Comparison of ENCODE assay signal across 14 cellular contexts in genomic region chr18:62287753-62288668, GRCh38. TPM values are rescaled to one million over a fixed set of nuclear protein-coding genes. Genes with fewer than 3 reads are reported as not detected.
DNase-seq lines count a peak whose midpoint lies in the region; ATAC-seq, FAIRE-seq and TF ChIP-seq lines count a peak whose summit lies in the region.
"Had no signal": no experiment of that assay in that cellular context is flagged by ENCODE, and none has a peak within 500 bp of the region (broad histone marks: within the 10 kb centered on the region; RNA-seq: fewer than 3 reads in every experiment).

No MANE protein-coding gene starts in this region.

- no peaks in the 10 kb centered on the region for H3K27me3 ChIP-seq in astrocyte (ENCODE audit: insufficient read depth, low read length)
- H3K27me3 ChIP-seq: BE2C had no signal

- no peak for TF ChIP-seq CTCF in astrocyte (IDR thresholded peaks at IDR 0.05; ENCODE audit: insufficient read depth, low read depth, low read length)

- H3K27me3 Mint-ChIP-seq in astrocyte (ENCODE audit: low read depth, unreplicated experiment), result no peaks in the 10 kb centered on the region

- ATAC-seq in GM21367 (IDR thresholded peaks at IDR 0.05; ENCODE audit: unreplicated experiment) (peak; percentile 35), HG03175 (IDR thresholded peaks at IDR 0.05; ENCODE audit: unreplicated experiment) (peak; percentile 53), GM19455 (IDR thresholded peaks at IDR 0.05; ENCODE audit: unreplicated experiment) (no peak)

- no peaks in the 10 kb centered on the region for H3K79me2 ChIP-seq in astrocyte (ENCODE audit: insufficient read depth, low read length)
- H3K79me2 ChIP-seq: parathyroid adenoma had no signal

- H3K9me3 ChIP-seq in astrocyte (ENCODE audit: insufficient read depth, low read depth, low read length), result no peaks in the 10 kb centered on the region
- H3K9me3 ChIP-seq: BE2C had no signal

- H3K4me1 ChIP-seq in astrocyte (ENCODE audit: insufficient read depth, low read length), result no peaks in the 10 kb centered on the region
- H3K4me1 ChIP-seq: BE2C, parathyroid adenoma had no signal

- H3K4me3 Mint-ChIP-seq in astrocyte (ENCODE audit: unreplicated experiment), result no peak overlapping the region

- no peak overlapping the region for H3K9ac ChIP-seq in astrocyte (ENCODE audit: low read length)
- H3K9ac ChIP-seq: parathyroid adenoma had no signal

- H3K36me3 Mint-ChIP-seq in astrocyte (ENCODE audit: low read depth, unreplicated experiment), result peaks cover 10% of the 10 kb centered on the region

- H3K4me3 ChIP-seq in astrocyte (ENCODE audit: insufficient read depth, low read depth, low read length), result no peak overlapping the region

- peaks cover 3% of the 10 kb centered on the region for H3K36me3 ChIP-seq in astrocyte (ENCODE audit: insufficient read depth, low read length)
- H3K36me3 ChIP-seq: BE2C had no signal

- no peak overlapping the region for H3K4me2 ChIP-seq in astrocyte (ENCODE audit: low read length)

- H3K27ac Mint-ChIP-seq in astrocyte (ENCODE audit: unreplicated experiment), result no peak overlapping the region

- H3K27ac ChIP-seq in astrocyte (ENCODE audit: low read depth, low read length), result no peak overlapping the region
- H3K27ac ChIP-seq: parathyroid adenoma had no signal

- DNase-seq in CD1c-positive myeloid dendritic cell (ENCODE audit: extremely low spot score) (peak; percentile 27), astrocyte (ENCODE audit: low read depth) (no peak), NCI-H345 (lab: John Stamatoyannopoulos, UW) (no peak), UCSD-AML1 (lab: John Stamatoyannopoulos, UW; ENCODE audit: unreplicated experiment) (no peak)
- no peak for DNase-seq in activated CD8-positive, alpha-beta memory T cell treated with anti-CD3 and anti-CD28 coated beads, Interleukin-2, amount 50 U/mL, for 4 hours
- DNase-seq: activated T-cell treated with anti-CD3 and anti-CD28 coated beads for 4 hours; BE2C; central memory CD4-positive, alpha-beta T cell; NCI-H2081; SW 1271 had no signal

- no peaks in the 10 kb centered on the region for H3K9me3 Mint-ChIP-seq in astrocyte (ENCODE audit: unreplicated experiment)

- H4K20me1 ChIP-seq in astrocyte (ENCODE audit: insufficient read depth, low read length), result no peaks in the 10 kb centered on the region

- peak; percentile 37 for FAIRE-seq in astrocyte (lab: Jason Lieb, UNC)

- no peak overlapping the region for H2AFZ ChIP-seq in astrocyte (ENCODE audit: low read depth, low read length)
- H2AFZ ChIP-seq: parathyroid adenoma had no signal

- peaks cover 3% of the 10 kb centered on the region for H3K4me1 Mint-ChIP-seq in astrocyte (ENCODE audit: low read depth, unreplicated experiment)

RNA-seq across cellular contexts. Expression of gene TNFRSF11A, which starts 37.1 kb away (rescaled TPM):
- 0.75 and 1.5 TPM in 2 replicates for total RNA-seq in astrocyte
